ENCODE assay signal across 7 cellular contexts in the genomic region with DNA sequence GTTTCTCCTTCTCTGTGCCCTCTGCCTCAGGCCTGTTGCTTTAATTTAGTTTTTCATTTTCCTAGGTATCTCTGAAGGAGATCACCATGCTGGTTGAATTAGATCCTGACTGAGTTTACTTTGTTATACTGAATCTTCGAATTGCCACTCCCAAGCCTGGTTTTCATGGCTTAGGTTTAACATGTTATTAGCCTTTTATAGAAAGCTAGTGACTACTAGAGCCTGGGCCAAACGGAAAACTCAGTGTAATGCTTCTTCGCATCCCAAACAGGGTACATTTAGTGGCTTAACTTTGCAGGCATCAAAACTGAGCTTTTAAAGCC. TPM values are rescaled to one million over a fixed set of nuclear protein-coding genes. Genes with fewer than 3 reads are reported as not detected.
DNase-seq lines count a peak whose midpoint lies in the region; ATAC-seq and TF ChIP-seq lines count a peak whose summit lies in the region.

No MANE protein-coding gene starts in this region.

- H3K4me1 ChIP-seq in HEK293 (ENCODE audit: control insufficient read depth, insufficient read depth, low read length), result peaks cover 11% of the 10 kb centered on the region; the same call in 1 of the 2 replicates
- H3K4me1 ChIP-seq in iPS-15b (ENCODE audit: control insufficient read depth, insufficient read depth, low read length), result peaks cover 12% of the 10 kb centered on the region
- H3K4me1 ChIP-seq in aorta (ENCODE audit: control insufficient read depth in 1 of 2, insufficient read depth in 2 of 2, low read length in 2 of 2), result peaks cover 0 to 3% of the 10 kb centered on the region in 2 donors

- no peak for ATAC-seq in activated CD8-positive, alpha-beta T cell treated with anti-CD3 and anti-CD28 coated beads for 36 hours
- ATAC-seq in stimulated activated effector memory CD8-positive, alpha-beta T cell treated with anti-CD3 and anti-CD28 coated beads, Interleukin-12 subunit alpha, Interleukin-12 subunit beta, amount 100 ng/mL, for 72 hours, result no peak
- ATAC-seq in aorta (ENCODE audit: low FRiP score), result no peak

- CTCF ChIA-PET in HEK293 (lab: Yijun Ruan, JAX), result interaction anchor here (0.6 to 4.1 kb wide), 10 partner anchors 8 to 117 kb away, joined by 3 to 29 read pairs (median 4); no protein-coding TSS in a partner anchor
- CTCF ChIA-PET in activated CD8-positive, alpha-beta T cell treated with anti-CD3 and anti-CD28 coated beads for 36 hours (lab: Charles Lee), result interaction anchor here (1.1 to 2.2 kb wide), 4 partner anchors 9 to 89 kb away, joined by 3 to 5 read pairs (median 3); no protein-coding TSS in a partner anchor

- no peak overlapping the region for H3K27ac Mint-ChIP-seq in activated CD8-positive, alpha-beta T cell treated with anti-CD3 and anti-CD28 coated beads for 36 hours
- no peak overlapping the region for H3K27ac Mint-ChIP-seq in stimulated activated effector memory CD8-positive, alpha-beta T cell treated with anti-CD3 and anti-CD28 coated beads, Interleukin-12 subunit alpha, Interleukin-12 subunit beta, amount 100 ng/mL, for 72 hours

- H3K4me3 Mint-ChIP-seq in activated CD8-positive, alpha-beta T cell treated with anti-CD3 and anti-CD28 coated beads for 36 hours, result peak overlapping the region; percentile 99
- H3K4me3 Mint-ChIP-seq in stimulated activated effector memory CD8-positive, alpha-beta T cell treated with anti-CD3 and anti-CD28 coated beads, Interleukin-12 subunit alpha, Interleukin-12 subunit beta, amount 100 ng/mL, for 72 hours, result peak overlapping the region; percentile 69

- peak overlapping the region; percentile 12 for H3K27ac ChIP-seq in HEK293 (ENCODE audit: extremely low read depth, low read depth, low read length)
- H3K27ac ChIP-seq in aorta (ENCODE audit: low read depth in 1 of 2, low read length in 2 of 2), result no peak overlapping the region

- no peak for TF ChIP-seq CTCF in HEK293 (tag by site-specific recombination; IDR thresholded peaks at IDR 0.05)
- no peak for TF ChIP-seq CTCF in activated CD8-positive, alpha-beta T cell treated with anti-CD3 and anti-CD28 coated beads for 36 hours (IDR thresholded peaks at IDR 0.05)

- POLR2A ChIA-PET in HEK293 (lab: Yijun Ruan, JAX), result interaction anchor here (0.5 to 3.0 kb wide), 4 partner anchors 15 to 81 kb away, joined by 3 to 17 read pairs (median 5); partner anchors contain the start of genes LZTR1 and THAP7
- POLR2A ChIA-PET in activated CD8-positive, alpha-beta T cell treated with anti-CD3 and anti-CD28 coated beads for 36 hours (lab: Charles Lee), result interaction anchor here (0.6 to 1.4 kb wide), 3 partner anchors 9 to 80 kb away, joined by 3 to 5 read pairs (median 3); no protein-coding TSS in a partner anchor

- peaks cover 3 to 5% of the 10 kb centered on the region in 2 experiments; a peak in 2 of 3 replicates for H3K36me3 ChIP-seq in HEK293 (ENCODE audit: control insufficient read depth in 2 of 2, insufficient read depth in 1 of 2, low read length in 2 of 2)
- H3K36me3 ChIP-seq in iPS-15b (ENCODE audit: control insufficient read depth, insufficient read depth, low read length), result peaks cover 5% of the 10 kb centered on the region
- H3K36me3 ChIP-seq in aorta (ENCODE audit: control insufficient read depth in 1 of 2, insufficient read depth in 2 of 2, low read length in 1 of 2), result no peaks in the 10 kb centered on the region

- H3K9me3 Mint-ChIP-seq in activated CD8-positive, alpha-beta T cell treated with anti-CD3 and anti-CD28 coated beads for 36 hours, result no peaks in the 10 kb centered on the region
- no peaks in the 10 kb centered on the region for H3K9me3 Mint-ChIP-seq in stimulated activated effector memory CD8-positive, alpha-beta T cell treated with anti-CD3 and anti-CD28 coated beads, Interleukin-12 subunit alpha, Interleukin-12 subunit beta, amount 100 ng/mL, for 72 hours

- H3K4me3 ChIP-seq in HEK293 (ENCODE audit: low read depth, low read length) (peak overlapping the region; percentile 76), iPS-15b (ENCODE audit: low read depth, low read length) (peak overlapping the region; percentile 96), aorta (ENCODE audit: low read length in 2 of 2) (peak overlapping the region in 1 of 2 donors; percentile 4)

- H3K27me3 ChIP-seq in iPS-15b (ENCODE audit: control insufficient read depth, insufficient read depth, low read length), result no peaks in the 10 kb centered on the region
- H3K27me3 ChIP-seq in aorta (ENCODE audit: control insufficient read depth in 1 of 2, insufficient read depth in 2 of 2, low read length in 1 of 2), result no peaks in the 10 kb centered on the region

- H3K9ac ChIP-seq in iPS-15b (ENCODE audit: low read depth, low read length), result no peak overlapping the region

- H3K27me3 Mint-ChIP-seq in activated CD8-positive, alpha-beta T cell treated with anti-CD3 and anti-CD28 coated beads for 36 hours, result no peaks in the 10 kb centered on the region

- H3K9me3 ChIP-seq in HEK293 (ENCODE audit: control insufficient read depth, insufficient read depth, low read depth, low read length), result no peaks in the 10 kb centered on the region
- H3K9me3 ChIP-seq in iPS-15b (ENCODE audit: control insufficient read depth, insufficient read depth, low read length), result no peaks in the 10 kb centered on the region
- no peaks in the 10 kb centered on the region for H3K9me3 ChIP-seq in aorta (ENCODE audit: control insufficient read depth, low read length)

- 64% methylated on average over 3 of the region's 3 CpGs for WGBS in aorta, 2 donors

- H3K36me3 Mint-ChIP-seq in activated CD8-positive, alpha-beta T cell treated with anti-CD3 and anti-CD28 coated beads for 36 hours (ENCODE audit: low read depth), result peaks cover 50% of the 10 kb centered on the region
- peaks cover 78% of the 10 kb centered on the region for H3K36me3 Mint-ChIP-seq in stimulated activated effector memory CD8-positive, alpha-beta T cell treated with anti-CD3 and anti-CD28 coated beads, Interleukin-12 subunit alpha, Interleukin-12 subunit beta, amount 100 ng/mL, for 72 hours

- peaks cover 38% of the 10 kb centered on the region for H3K4me1 Mint-ChIP-seq in activated CD8-positive, alpha-beta T cell treated with anti-CD3 and anti-CD28 coated beads for 36 hours (ENCODE audit: low read depth)
- peaks cover 56% of the 10 kb centered on the region for H3K4me1 Mint-ChIP-seq in stimulated activated effector memory CD8-positive, alpha-beta T cell treated with anti-CD3 and anti-CD28 coated beads, Interleukin-12 subunit alpha, Interleukin-12 subunit beta, amount 100 ng/mL, for 72 hours

- no peak for DNase-seq in activated CD8-positive, alpha-beta T cell treated with anti-CD3 and anti-CD28 coated beads for 36 hours
- DNase-seq in stimulated activated effector memory CD8-positive, alpha-beta T cell treated with anti-CD3 and anti-CD28 coated beads, Interleukin-12 subunit alpha, Interleukin-12 subunit beta, amount 100 ng/mL, for 72 hours (ENCODE audit: low spot score in 2 of 2), result no peak
- DNase-seq in dedifferentiated amniotic fluid mesenchymal stem cell (ENCODE audit: extremely low spot score) (no peak), HT-29 (ENCODE audit: low spot score) (no peak), aorta (no peak)

- intact Hi-C loops in activated CD8-positive, alpha-beta T cell treated with anti-CD3 and anti-CD28 coated beads for 36 hours (cut with micrococcal nuclease), result loop anchor here (10.0 kb wide), 1 partner anchor 54 kb away; no protein-coding TSS in a partner anchor
- intact Hi-C loops in aorta (cut with DNase I), result no loop called here

TF ChIP-seq in HEK293, 187 proteins besides CTCF, POLR2A, EP300 and RAD21:
- TF ChIP-seq ZNF621 (tag by site-specific recombination; IDR thresholded peaks at IDR 0.05) (no peak), SCRT2 (tag by site-specific recombination; IDR thresholded peaks at IDR 0.05) (peak; percentile 65), ZNF274 (IDR thresholded peaks at IDR 0.05; ENCODE audit: low read length) (no peak), ZNF274 (tag by site-specific recombination; IDR thresholded peaks at IDR 0.05; ENCODE audit: borderline replicate concordance) (no peak), ZNF23 (tag by site-specific recombination; IDR thresholded peaks at IDR 0.05; ENCODE audit: borderline replicate concordance) (no peak)
- TF ChIP-seq, protein P1, sequence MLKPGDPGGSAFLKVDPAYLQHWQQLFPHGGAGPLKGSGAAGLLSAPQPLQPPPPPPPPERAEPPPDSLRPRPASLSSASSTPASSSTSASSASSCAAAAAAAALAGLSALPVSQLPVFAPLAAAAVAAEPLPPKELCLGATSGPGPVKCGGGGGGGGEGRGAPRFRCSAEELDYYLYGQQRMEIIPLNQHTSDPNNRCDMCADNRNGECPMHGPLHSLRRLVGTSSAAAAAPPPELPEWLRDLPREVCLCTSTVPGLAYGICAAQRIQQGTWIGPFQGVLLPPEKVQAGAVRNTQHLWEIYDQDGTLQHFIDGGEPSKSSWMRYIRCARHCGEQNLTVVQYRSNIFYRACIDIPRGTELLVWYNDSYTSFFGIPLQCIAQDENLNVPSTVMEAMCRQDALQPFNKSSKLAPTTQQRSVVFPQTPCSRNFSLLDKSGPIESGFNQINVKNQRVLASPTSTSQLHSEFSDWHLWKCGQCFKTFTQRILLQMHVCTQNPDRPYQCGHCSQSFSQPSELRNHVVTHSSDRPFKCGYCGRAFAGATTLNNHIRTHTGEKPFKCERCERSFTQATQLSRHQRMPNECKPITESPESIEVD (tag by site-specific recombination; IDR thresholded peaks at IDR 0.05), result peak; percentile 82

RNA-seq across cellular contexts. Expression of gene CRKL, which starts 3.6 kb away (rescaled TPM):
- 100 to 1,000 TPM in 1 of 2 experiments, 10 to 100 TPM in 1; 99.1 to 102 TPM for total RNA-seq in activated CD8-positive, alpha-beta T cell treated with anti-CD3 and anti-CD28 coated beads for 36 hours
- total RNA-seq in HT-29 (2014; rRNA removed; shearing (Covaris generic)), result 74.9 and 77.2 TPM in 2 replicates
- 10 to 100 TPM; 36.2 to 45.9 TPM for total RNA-seq in aorta
- 10 to 100 TPM in 1 of 2 donors, 1 to 10 TPM in 1; 9.5 to 14.4 TPM for polyA plus RNA-seq in aorta

RNA-seq across cellular contexts. Expression of gene AIFM3, which starts 46.2 kb away (rescaled TPM):
- under 1 TPM; 0.25 to 0.40 TPM for total RNA-seq in activated CD8-positive, alpha-beta T cell treated with anti-CD3 and anti-CD28 coated beads for 36 hours
- total RNA-seq in HT-29 (2014; rRNA removed; shearing (Covaris generic)), result 30.9 and 41.7 TPM in 2 replicates
- total RNA-seq in aorta, result 1 to 10 TPM; 1.0 to 3.8 TPM
- 1 to 10 TPM; 1.4 to 2.3 TPM for polyA plus RNA-seq in aorta
